ENCODE assay signal across 18 cellular contexts in the genomic region with DNA sequence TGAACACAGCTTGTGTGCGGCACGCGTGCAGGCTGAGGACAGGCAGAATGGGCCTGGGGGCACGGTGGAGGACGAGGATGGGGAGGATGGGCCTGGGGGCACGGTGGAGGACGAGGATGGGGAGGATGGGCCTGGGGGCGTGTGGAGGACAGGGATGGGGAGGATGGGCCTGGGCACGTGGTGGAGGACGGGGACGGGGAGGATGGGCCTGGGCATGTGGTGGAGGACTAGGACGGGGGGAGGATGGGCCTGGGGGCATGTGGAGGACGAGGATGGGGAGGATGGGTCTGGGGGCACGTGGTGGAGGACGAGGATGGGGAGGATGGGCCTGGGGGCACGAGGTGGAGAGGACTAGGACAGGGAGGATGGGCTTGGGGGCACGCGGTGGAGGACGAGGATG. TPM values are rescaled to one million over a fixed set of nuclear protein-coding genes. Genes with fewer than 3 reads are reported as not detected.
A peak's percentile ranks its signal among the peaks of the same experiment; 100 is the strongest.
DNase-seq lines count a peak whose midpoint lies in the region; ATAC-seq and TF ChIP-seq lines count a peak whose summit lies in the region.
"Had no signal": no experiment of that assay in that cellular context is flagged by ENCODE, and none has a peak within 500 bp of the region (broad histone marks: within the 10 kb centered on the region; RNA-seq: fewer than 3 reads in every experiment).

No MANE protein-coding gene starts in this region.

- peaks cover 12% of the 10 kb centered on the region for H3K4me1 ChIP-seq in cardiac muscle cell (ENCODE audit: low read depth)

- ATAC-seq in left ventricle myocardium superior (no peak), T-helper 17 cell (no peak), GM18907 (IDR thresholded peaks at IDR 0.05; ENCODE audit: unreplicated experiment) (no peak), GM18909 (IDR thresholded peaks at IDR 0.05; ENCODE audit: poor library complexity, unreplicated experiment) (no peak)
- peak; percentile 45 for ATAC-seq in stimulated activated memory B cell treated with anti-CD40 and anti-IgM and Interleukin-4, amounts not matched to agents 10 μg/mL and 1 μg/mL and 100 μg/mL, for 72 hours

- H3K4me3 Mint-ChIP-seq in T-helper 17 cell, result no peak overlapping the region
- no peak overlapping the region for H3K4me3 Mint-ChIP-seq in stimulated activated memory B cell treated with anti-CD40 and anti-IgM and Interleukin-4, amounts not matched to agents 10 μg/mL and 1 μg/mL and 100 μg/mL, for 72 hours

- H3K27me3 Mint-ChIP-seq in T-helper 17 cell, result no peaks in the 10 kb centered on the region
- no peaks in the 10 kb centered on the region for H3K27me3 Mint-ChIP-seq in stimulated activated memory B cell treated with anti-CD40 and anti-IgM and Interleukin-4, amounts not matched to agents 10 μg/mL and 1 μg/mL and 100 μg/mL, for 72 hours

- no peak for TF ChIP-seq CTCF in cardiac muscle cell (IDR thresholded peaks at IDR 0.05; ENCODE audit: low read depth, low read length)

- DNase-seq in cardiac muscle cell (ENCODE audit: low read depth in 1 of 2, low spot score in 1 of 2), result no peak
- DNase-seq in left ventricle myocardium superior, result no peak
- no peak for DNase-seq in T-helper 17 cell
- no peak for DNase-seq in caudate nucleus (lab: John Stamatoyannopoulos, UW)
- no peak for DNase-seq in NCI-H1930 (lab: John Stamatoyannopoulos, UW)
- DNase-seq: DND-41, GOT3, KBM-7, NCI-H1436 treated with DMSO at 0.1 percent for 48 hours, NCI-H2081, NCI-H748 treated with DMSO at 0.1 percent for 48 hours, OCI-M1 had no signal

- H3K9me3 Mint-ChIP-seq in stimulated activated memory B cell treated with anti-CD40 and anti-IgM and Interleukin-4, amounts not matched to agents 10 μg/mL and 1 μg/mL and 100 μg/mL, for 72 hours, result no peaks in the 10 kb centered on the region

- H3K9me3 ChIP-seq in cardiac muscle cell (ENCODE audit: low read depth) (no peaks in the 10 kb centered on the region), T-helper 17 cell (ENCODE audit: control insufficient read depth, low read length, poor library complexity, severe bottlenecking) (no peaks in the 10 kb centered on the region)

- H3K27me3 ChIP-seq in cardiac muscle cell, result no peaks in the 10 kb centered on the region

- peak overlapping the region; percentile 73 for H3K27ac ChIP-seq in cardiac muscle cell
- H3K27ac ChIP-seq in caudate nucleus (ENCODE audit: low read depth, low read length), result peak overlapping the region; percentile 85
- H3K27ac ChIP-seq: C4-2B had no signal

- no peak overlapping the region for H3K4me3 ChIP-seq in cardiac muscle cell

- peak overlapping the region; percentile 68 for H3K27ac Mint-ChIP-seq in T-helper 17 cell
- H3K27ac Mint-ChIP-seq in stimulated activated memory B cell treated with anti-CD40 and anti-IgM and Interleukin-4, amounts not matched to agents 10 μg/mL and 1 μg/mL and 100 μg/mL, for 72 hours, result no peak overlapping the region

- H3K36me3 ChIP-seq in cardiac muscle cell, result peaks cover 13% of the 10 kb centered on the region

- peaks cover 5% of the 10 kb centered on the region for H3K4me1 Mint-ChIP-seq in T-helper 17 cell
- peaks cover 8% of the 10 kb centered on the region for H3K4me1 Mint-ChIP-seq in stimulated activated memory B cell treated with anti-CD40 and anti-IgM and Interleukin-4, amounts not matched to agents 10 μg/mL and 1 μg/mL and 100 μg/mL, for 72 hours

- H3K36me3 Mint-ChIP-seq in T-helper 17 cell (ENCODE audit: low read depth), result no peaks in the 10 kb centered on the region
- H3K36me3 Mint-ChIP-seq in stimulated activated memory B cell treated with anti-CD40 and anti-IgM and Interleukin-4, amounts not matched to agents 10 μg/mL and 1 μg/mL and 100 μg/mL, for 72 hours, result peaks cover 53% of the 10 kb centered on the region

- intact Hi-C loops in left ventricle myocardium superior (cut with micrococcal nuclease), result no loop called here

RNA-seq across cellular contexts. Expression of a gene that starts 22.0 kb away (rescaled TPM):
- total RNA-seq in cardiac muscle cell (188 and 194 TPM in 2 replicates), left ventricle myocardium superior (162 TPM), T-helper 17 cell (10 to 100 TPM; 84.3 to 88.4 TPM)
- polyA plus RNA-seq in cardiac muscle cell, result 117 and 119 TPM in 2 replicates

RNA-seq across cellular contexts. Expression of a gene that starts 22.5 kb away (rescaled TPM):
- 3.4 and 10.8 TPM in 2 replicates for total RNA-seq in cardiac muscle cell
- 1.2 and 4.4 TPM in 2 replicates for polyA plus RNA-seq in cardiac muscle cell
- 2.2 TPM for total RNA-seq in left ventricle myocardium superior
- 1 to 10 TPM; 1.4 to 2.7 TPM for total RNA-seq in T-helper 17 cell
- total RNA-seq: NCI-H460, RPMI7951 had no signal

RNA-seq across cellular contexts. Expression of a gene that starts 29.5 kb away (rescaled TPM):
- total RNA-seq in cardiac muscle cell, result 5.0 and 11.4 TPM in 2 replicates
- 19.7 and 21.9 TPM in 2 replicates for polyA plus RNA-seq in cardiac muscle cell
- total RNA-seq in left ventricle myocardium superior, result 3.6 TPM
- 1 to 10 TPM; 2.6 to 4.2 TPM for total RNA-seq in T-helper 17 cell
- total RNA-seq: RPMI7951 had no signal

RNA-seq across cellular contexts. Expression of a gene that starts 36.2 kb away (rescaled TPM):
- 20.0 and 25.6 TPM in 2 replicates for total RNA-seq in cardiac muscle cell
- 37.2 and 45.6 TPM in 2 replicates for polyA plus RNA-seq in cardiac muscle cell
- total RNA-seq in left ventricle myocardium superior, result 11.4 TPM
- total RNA-seq in T-helper 17 cell, result 10 to 100 TPM; 20.8 to 21.4 TPM

RNA-seq across cellular contexts. Expression of a gene that starts 54.8 kb away (rescaled TPM):
- total RNA-seq in cardiac muscle cell (2.6 and 3.9 TPM in 2 replicates), left ventricle myocardium superior (5,424 TPM), T-helper 17 cell (100 to 1,000 TPM in 1 of 2 donors, 10 to 100 TPM in 1; 21.4 to 166 TPM)
- polyA plus RNA-seq in cardiac muscle cell, result 3.4 and 5.3 TPM in 2 replicates
- total RNA-seq: NCI-H460 had no signal
